ENCODE assay signal across 12 cellular contexts in the genomic region with DNA sequence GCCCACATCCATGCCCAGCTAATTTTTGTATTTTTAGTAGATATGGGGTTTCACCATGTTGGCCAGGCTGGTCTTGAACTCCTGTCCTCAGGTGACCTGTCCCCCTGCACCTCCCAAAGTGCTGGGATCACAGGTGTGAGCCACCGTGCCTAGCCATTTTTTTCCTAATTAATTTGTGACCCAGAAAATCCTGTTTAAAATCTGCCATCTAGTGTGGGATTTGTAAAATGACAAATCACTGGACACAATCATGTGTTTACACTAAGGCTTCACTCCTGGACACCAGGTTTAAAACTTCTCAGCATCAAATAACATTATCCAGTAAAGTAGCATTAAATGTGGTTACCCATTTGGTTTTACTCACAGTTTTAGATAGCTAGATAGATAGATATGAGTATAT. TPM values are rescaled to one million over a fixed set of nuclear protein-coding genes. Genes with fewer than 3 reads are reported as not detected.
DNase-seq lines count a peak whose midpoint lies in the region; TF ChIP-seq lines count a peak whose summit lies in the region.
"Had no signal": no experiment of that assay in that cellular context is flagged by ENCODE, and none has a peak within 500 bp of the region (broad histone marks: within the 10 kb centered on the region; RNA-seq: fewer than 3 reads in every experiment).

No MANE protein-coding gene starts in this region.

- H3K27ac ChIP-seq in dorsolateral prefrontal cortex, result no peak overlapping the region
- H3K27ac ChIP-seq in Peyer's patch, result no peak overlapping the region
- H3K27ac ChIP-seq: colonic mucosa, parathyroid adenoma had no signal

- no peaks in the 10 kb centered on the region for H3K27me3 Mint-ChIP-seq in progenitor cell of endocrine pancreas

- no peaks in the 10 kb centered on the region for H3K36me3 Mint-ChIP-seq in progenitor cell of endocrine pancreas (ENCODE audit: insufficient read depth)
- H3K36me3 Mint-ChIP-seq: CD8-positive, alpha-beta memory T cell had no signal

- no peaks in the 10 kb centered on the region for H3K4me1 ChIP-seq in Peyer's patch
- H3K4me1 ChIP-seq: colonic mucosa, parathyroid adenoma had no signal

- TF ChIP-seq CTCF in dorsolateral prefrontal cortex (IDR thresholded peaks at IDR 0.05 in 54 of 56, conservative IDR thresholded peaks at IDR 0.05 in 2 of 56; ENCODE audit: low read depth in 1 of 56, partially characterized antibody in 56 of 56) (peak in 43 of 56 donors; percentile 18 to 59 (median 37)), progenitor cell of endocrine pancreas (IDR thresholded peaks at IDR 0.05; ENCODE audit: unreplicated experiment) (peak; percentile 21), Peyer's patch (IDR thresholded peaks at IDR 0.05) (peak in 3 of 6 experiments; percentile 42 to 69 (median 49))

- peaks cover 4% of the 10 kb centered on the region for H3K9me3 Mint-ChIP-seq in progenitor cell of endocrine pancreas (ENCODE audit: low read depth)
- H3K9me3 Mint-ChIP-seq: CD8-positive, alpha-beta memory T cell; T-helper 1 cell treated with Interleukin-12 subunit alpha and Interleukin-12 subunit beta and Interleukin-4 antibody, amounts not matched to agents 30 μg/mL and 1 μg/mL, for 36 hours had no signal

- no peak overlapping the region for H3K4me3 ChIP-seq in dorsolateral prefrontal cortex
- H3K4me3 ChIP-seq in Peyer's patch, result no peak overlapping the region
- H3K4me3 ChIP-seq: colonic mucosa had no signal

- H3K27ac Mint-ChIP-seq in progenitor cell of endocrine pancreas, result no peak overlapping the region
- H3K27ac Mint-ChIP-seq: CD8-positive, alpha-beta memory T cell; T-helper 1 cell treated with Interleukin-12 subunit alpha and Interleukin-12 subunit beta and Interleukin-4 antibody, amounts not matched to agents 30 μg/mL and 1 μg/mL, for 36 hours had no signal

- no peaks in the 10 kb centered on the region for H3K9me3 ChIP-seq in Peyer's patch
- H3K9me3 ChIP-seq: colonic mucosa had no signal

- no peaks in the 10 kb centered on the region for H3K4me1 Mint-ChIP-seq in progenitor cell of endocrine pancreas (ENCODE audit: low read depth)
- H3K4me1 Mint-ChIP-seq: CD8-positive, alpha-beta memory T cell had no signal

- TF ChIP-seq POLR2A in Peyer's patch (IDR thresholded peaks at IDR 0.05), result no peak

- H3K4me3 Mint-ChIP-seq in progenitor cell of endocrine pancreas (ENCODE audit: low read depth), result no peak overlapping the region
- H3K4me3 Mint-ChIP-seq: CD8-positive, alpha-beta memory T cell; T-helper 1 cell treated with Interleukin-12 subunit alpha and Interleukin-12 subunit beta and Interleukin-4 antibody, amounts not matched to agents 30 μg/mL and 1 μg/mL, for 36 hours had no signal

- intact Hi-C loops in dorsolateral prefrontal cortex (cut with DNase I), result no loop called here

- H3K27me3 ChIP-seq in dorsolateral prefrontal cortex (no peaks in the 10 kb centered on the region), Peyer's patch (no peaks in the 10 kb centered on the region)
- H3K27me3 ChIP-seq: colonic mucosa had no signal

- no peaks in the 10 kb centered on the region for H3K36me3 ChIP-seq in Peyer's patch
- H3K36me3 ChIP-seq: colonic mucosa had no signal

- DNase-seq in NCI-H2227 (lab: John Stamatoyannopoulos, UW; ENCODE audit: unreplicated experiment), result peak; percentile 10
- no peak for DNase-seq in NCI-H2227 treated with DMSO at 0.1 percent for 48 hours (lab: John Stamatoyannopoulos, UW)
- DNase-seq in NCI-H146 treated with DMSO at 0.1 percent for 48 hours (lab: John Stamatoyannopoulos, UW; ENCODE audit: unreplicated experiment), result peak; percentile 21
- DNase-seq in dorsolateral prefrontal cortex, result no peak
- no peak for DNase-seq in progenitor cell of endocrine pancreas (ENCODE audit: low spot score, unreplicated experiment)
- no peak for DNase-seq in stimulated activated naive CD4-positive, alpha-beta T cell (lab: John Stamatoyannopoulos, UW)
- DNase-seq in Peyer's patch, result no peak
- DNase-seq in cerebellum (ENCODE audit: low spot score), result no peak
- DNase-seq: CD8-positive, alpha-beta memory T cell; colonic mucosa had no signal

RNA-seq across cellular contexts. Expression of a gene that starts 18.6 kb away (rescaled TPM):
- total RNA-seq in dorsolateral prefrontal cortex (10 to 100 TPM; 44.2 to 96.0 (median 66.5) TPM), progenitor cell of endocrine pancreas (26.6 and 29.5 TPM in 2 replicates), Peyer's patch (100 to 1,000 TPM in 3 of 4 donors, 10 to 100 TPM in 1; 90.7 to 125 (median 107) TPM), cerebellum (61.5 TPM)

Comparison
In these comparisons a context has a peak if more than half of its experiments do, and no peak if none do; other contexts are left out.
1. DNase-seq: peak in NCI-H2227 (single experiment) and NCI-H146 treated with DMSO at 0.1 percent for 48 hours (single experiment); none in NCI-H2227 treated with DMSO at 0.1 percent for 48 hours (single experiment), dorsolateral prefrontal cortex (0 of 10), progenitor cell of endocrine pancreas (single experiment), stimulated activated naive CD4-positive, alpha-beta T cell (0 of 6), Peyer's patch (0 of 3) and cerebellum (single experiment).